ENCODE assay signal across 35 cellular contexts in the genomic region with DNA sequence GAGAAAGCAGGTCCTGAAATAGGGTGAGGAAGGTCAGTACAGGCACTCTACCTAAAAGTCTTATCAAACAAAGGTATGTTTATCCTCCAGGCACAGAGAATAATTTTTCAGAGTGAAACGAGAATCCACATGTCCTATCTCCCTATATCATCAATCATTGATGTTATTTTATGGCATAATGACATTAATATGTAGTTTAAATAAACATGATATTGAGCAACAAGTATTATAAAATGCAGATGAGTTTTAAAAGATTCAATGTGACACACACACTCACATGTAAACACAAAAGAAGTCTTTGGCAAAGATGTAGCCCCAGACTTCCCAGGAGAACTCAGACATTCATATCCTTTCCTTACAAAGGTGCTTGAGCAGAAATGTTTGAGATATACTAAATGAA.
"Had no signal": no experiment of that assay in that cellular context is flagged by ENCODE, and none has a peak within 500 bp of the region (broad histone marks: within the 10 kb centered on the region; RNA-seq: fewer than 3 reads in every experiment).

No MANE protein-coding gene starts in this region.

- H3K9me3 ChIP-seq: adrenal gland, body of pancreas, colonic mucosa, gastrocnemius medialis, heart left ventricle had no signal

- H3K9me3 Mint-ChIP-seq: activated CD4-positive, alpha-beta memory T cell treated with anti-CD3 and anti-CD28 coated beads for 36 hours; activated CD4-positive, alpha-beta T cell treated with anti-CD3 and anti-CD28 coated beads, Interleukin-2, amount 10 ng/mL, durations not matched to agents 24 days and 14 days; activated naive CD4-positive, alpha-beta T cell treated with anti-CD3 and anti-CD28 coated beads for 36 hours; activated naive CD4-positive, alpha-beta T cell treated with anti-CD3 and anti-CD28 coated beads, Interleukin-2, amount 50 U/mL, for 24 hours; activated naive CD8-positive, alpha-beta T cell treated with anti-CD3 and anti-CD28 coated beads for 36 hours; activated naive CD8-positive, alpha-beta T cell treated with anti-CD3 and anti-CD28 coated beads, Interleukin-2, amount 50 U/mL, for 24 hours; activated T-helper 1 cell treated with anti-CD3 and anti-CD28 coated beads, Interleukin-12 subunit alpha, Interleukin-12 subunit beta, Interleukin-2, Interleukin-4 antibody, amounts not matched to agents 30 ng/mL and 10 ng/mL and 1 ng/mL, durations not matched to agents 14 hours and 24 hours and 36 hours; activated T-helper 2 cell treated with anti-CD3 and anti-CD28 coated beads, Interferon-gamma antibody, Interleukin-2, Interleukin-4, amounts not matched to agents 10 μg/mL and 5 μg/mL and 100 μg/mL, durations not matched to agents 14 hours and 24 hours and 36 hours; T-helper 2 cell treated with Interferon-gamma antibody and Interleukin-4, amounts not matched to agents 5 μg/mL and 100 μg/mL, for 36 hours had no signal

- H3K36me3 Mint-ChIP-seq: activated CD4-positive, alpha-beta memory T cell treated with anti-CD3 and anti-CD28 coated beads for 36 hours; activated CD8-positive, alpha-beta memory T cell treated with anti-CD3 and anti-CD28 coated beads, Interleukin-2, amount 10 ng/mL, durations not matched to agents 7 days and 5 days; activated naive CD4-positive, alpha-beta T cell treated with anti-CD3 and anti-CD28 coated beads, Interleukin-2, amount 50 U/mL, for 24 hours; activated naive CD8-positive, alpha-beta T cell treated with anti-CD3 and anti-CD28 coated beads for 36 hours had no signal

- H3K4me1 Mint-ChIP-seq: activated CD4-positive, alpha-beta T cell treated with anti-CD3 and anti-CD28 coated beads for 36 hours; activated CD4-positive, alpha-beta T cell treated with anti-CD3 and anti-CD28 coated beads, Interleukin-2, amount 10 ng/mL, durations not matched to agents 24 days and 14 days; activated CD8-positive, alpha-beta memory T cell treated with anti-CD3 and anti-CD28 coated beads, Interleukin-2, amount 10 ng/mL, durations not matched to agents 7 days and 5 days; activated naive CD4-positive, alpha-beta T cell treated with anti-CD3 and anti-CD28 coated beads, Interleukin-2, amount 50 U/mL, for 24 hours; activated naive CD8-positive, alpha-beta T cell treated with anti-CD3 and anti-CD28 coated beads for 36 hours; activated naive CD8-positive, alpha-beta T cell treated with anti-CD3 and anti-CD28 coated beads, Interleukin-2, amount 50 U/mL, for 24 hours had no signal

- H3K4me3 Mint-ChIP-seq: activated CD4-positive, alpha-beta memory T cell treated with anti-CD3 and anti-CD28 coated beads for 36 hours; activated CD4-positive, alpha-beta T cell treated with anti-CD3 and anti-CD28 coated beads for 36 hours; activated CD4-positive, alpha-beta T cell treated with anti-CD3 and anti-CD28 coated beads, Interleukin-2, amount 10 ng/mL, durations not matched to agents 24 days and 14 days; activated CD8-positive, alpha-beta memory T cell treated with anti-CD3 and anti-CD28 coated beads, Interleukin-2, amount 10 ng/mL, durations not matched to agents 7 days and 5 days; activated CD8-positive, alpha-beta T cell treated with anti-CD3 and anti-CD28 coated beads, Interleukin-2, amount 10 ng/mL, durations not matched to agents 7 days and 5 days; activated naive CD4-positive, alpha-beta T cell treated with anti-CD3 and anti-CD28 coated beads for 36 hours; activated naive CD4-positive, alpha-beta T cell treated with anti-CD3 and anti-CD28 coated beads, Interleukin-2, amount 50 U/mL, for 24 hours; activated naive CD8-positive, alpha-beta T cell treated with anti-CD3 and anti-CD28 coated beads for 36 hours; activated naive CD8-positive, alpha-beta T cell treated with anti-CD3 and anti-CD28 coated beads, Interleukin-2, amount 50 U/mL, for 24 hours; activated T-helper 1 cell treated with anti-CD3 and anti-CD28 coated beads, Interleukin-12 subunit alpha, Interleukin-12 subunit beta, Interleukin-2, Interleukin-4 antibody, amounts not matched to agents 30 ng/mL and 10 ng/mL and 1 ng/mL, durations not matched to agents 14 hours and 24 hours and 36 hours; T-helper 17 cell; T-helper 2 cell treated with Interferon-gamma antibody and Interleukin-4, amounts not matched to agents 5 μg/mL and 100 μg/mL, for 36 hours had no signal

- H3K4me3 ChIP-seq: adrenal gland, body of pancreas, cardiac muscle cell, colonic mucosa, gastrocnemius medialis, heart left ventricle had no signal

- ATAC-seq: activated CD4-positive, alpha-beta T cell treated with anti-CD3 and anti-CD28 coated beads for 36 hours; activated CD8-positive, alpha-beta memory T cell treated with anti-CD3 and anti-CD28 coated beads, Interleukin-2, amount 10 ng/mL, durations not matched to agents 7 days and 5 days; activated CD8-positive, alpha-beta T cell treated with anti-CD3 and anti-CD28 coated beads, Interleukin-2, amount 10 ng/mL, durations not matched to agents 7 days and 5 days; activated naive CD8-positive, alpha-beta T cell treated with anti-CD3 and anti-CD28 coated beads, Interleukin-2, amount 50 U/mL, for 24 hours; body of pancreas; esophagus mucosa; foreskin keratinocyte; gastrocnemius medialis; heart left ventricle; T-helper 17 cell had no signal

- H3K27ac ChIP-seq: adrenal gland, body of pancreas, cardiac muscle cell, colonic mucosa, foreskin keratinocyte, gastrocnemius medialis, heart left ventricle had no signal

- DNase-seq: activated CD4-positive, alpha-beta memory T cell treated with anti-CD3 and anti-CD28 coated beads for 36 hours; activated CD4-positive, alpha-beta T cell treated with anti-CD3 and anti-CD28 coated beads for 36 hours; activated CD4-positive, alpha-beta T cell treated with anti-CD3 and anti-CD28 coated beads, Interleukin-2, amount 10 ng/mL, durations not matched to agents 24 days and 14 days; activated CD4-positive, CD25-positive, alpha-beta regulatory T cell; activated CD4-positive, CD25-positive, alpha-beta regulatory T cell treated with anti-CD3 and anti-CD28 coated beads, Interleukin-2, amount 50 U/mL, for 72 hours; activated CD8-positive, alpha-beta memory T cell treated with anti-CD3 and anti-CD28 coated beads, Interleukin-2, amount 10 ng/mL, durations not matched to agents 7 days and 5 days; activated CD8-positive, alpha-beta memory T cell treated with anti-CD3 and anti-CD28 coated beads, Interleukin-2, amount 50 U/mL, for 4 hours; activated CD8-positive, alpha-beta T cell treated with anti-CD3 and anti-CD28 coated beads, Interleukin-2, amount 10 ng/mL, durations not matched to agents 7 days and 5 days; activated effector memory CD4-positive, alpha-beta T cell treated with anti-CD3 and anti-CD28 coated beads, Interleukin-2, amount 50 U/mL, for 16 hours; activated naive CD4-positive, alpha-beta T cell treated with anti-CD3 and anti-CD28 coated beads for 36 hours; activated naive CD8-positive, alpha-beta T cell treated with anti-CD3 and anti-CD28 coated beads for 36 hours; activated naive CD8-positive, alpha-beta T cell treated with anti-CD3 and anti-CD28 coated beads, Interleukin-2, amount 50 U/mL, for 24 hours; activated T-cell treated with anti-CD3 and anti-CD28 coated beads, Interleukin-2, amount 50 U/mL, for 1 hour; activated T-cell treated with anti-CD3 and anti-CD28 coated beads, Interleukin-2, amount 50 U/mL, for 48 hours; adrenal gland; amygdala; aorta; body of pancreas; central memory CD4-positive, alpha-beta T cell; cerebellar nuclear complex; colonic mucosa; effector CD8-positive, alpha-beta T cell; foreskin keratinocyte; gastrocnemius medialis; glutamatergic neuron; heart left ventricle; T-helper 1 cell; T-helper 17 cell; T1000 had no signal

- H3K27ac Mint-ChIP-seq: activated CD4-positive, alpha-beta memory T cell treated with anti-CD3 and anti-CD28 coated beads for 36 hours; activated CD4-positive, alpha-beta T cell treated with anti-CD3 and anti-CD28 coated beads for 36 hours; activated CD4-positive, alpha-beta T cell treated with anti-CD3 and anti-CD28 coated beads, Interleukin-2, amount 10 ng/mL, durations not matched to agents 24 days and 14 days; activated CD8-positive, alpha-beta memory T cell treated with anti-CD3 and anti-CD28 coated beads, Interleukin-2, amount 10 ng/mL, durations not matched to agents 7 days and 5 days; activated CD8-positive, alpha-beta T cell treated with anti-CD3 and anti-CD28 coated beads, Interleukin-2, amount 10 ng/mL, durations not matched to agents 7 days and 5 days; activated naive CD4-positive, alpha-beta T cell treated with anti-CD3 and anti-CD28 coated beads for 36 hours; activated naive CD4-positive, alpha-beta T cell treated with anti-CD3 and anti-CD28 coated beads, Interleukin-2, amount 50 U/mL, for 24 hours; activated naive CD8-positive, alpha-beta T cell treated with anti-CD3 and anti-CD28 coated beads for 36 hours; activated naive CD8-positive, alpha-beta T cell treated with anti-CD3 and anti-CD28 coated beads, Interleukin-2, amount 50 U/mL, for 24 hours; activated T-helper 1 cell treated with anti-CD3 and anti-CD28 coated beads, Interleukin-12 subunit alpha, Interleukin-12 subunit beta, Interleukin-2, Interleukin-4 antibody, amounts not matched to agents 30 ng/mL and 10 ng/mL and 1 ng/mL, durations not matched to agents 14 hours and 24 hours and 36 hours; activated T-helper 2 cell treated with anti-CD3 and anti-CD28 coated beads, Interferon-gamma antibody, Interleukin-2, Interleukin-4, amounts not matched to agents 10 μg/mL and 5 μg/mL and 100 μg/mL, durations not matched to agents 14 hours and 24 hours and 36 hours; T-helper 17 cell; T-helper 2 cell treated with Interferon-gamma antibody and Interleukin-4, amounts not matched to agents 5 μg/mL and 100 μg/mL, for 36 hours had no signal

- H3K36me3 ChIP-seq: adrenal gland, cardiac muscle cell, colonic mucosa, gastrocnemius medialis, heart left ventricle had no signal

- H3K4me1 ChIP-seq: adrenal gland, body of pancreas, gastrocnemius medialis, heart left ventricle had no signal

- H3K27me3 ChIP-seq: adrenal gland, body of pancreas, cardiac muscle cell, colonic mucosa, foreskin keratinocyte, gastrocnemius medialis, heart left ventricle had no signal
